Comparison of ENCODE assay signal across 25 cellular contexts in the genomic region with DNA sequence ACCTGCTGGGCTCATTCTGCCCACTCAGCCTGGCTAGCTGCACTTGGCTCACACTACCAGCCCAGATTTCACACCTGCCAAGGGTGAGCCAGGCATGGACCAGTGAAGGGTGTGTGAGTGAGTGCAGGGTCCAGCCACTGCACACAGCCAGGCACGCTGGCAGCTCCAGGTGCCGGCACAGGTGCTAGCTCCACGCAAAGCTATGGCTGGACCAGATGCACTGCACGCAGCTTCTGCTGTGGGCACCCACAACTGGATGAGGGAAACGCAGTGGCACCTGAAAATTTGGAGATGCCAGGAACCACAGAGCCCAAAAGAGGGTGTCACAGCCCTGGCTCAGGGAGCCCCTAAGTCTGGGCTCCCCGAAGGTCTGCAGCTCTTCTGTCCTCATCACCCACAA.
"Had no signal": no experiment of that assay in that cellular context is flagged by ENCODE, and none has a peak within 500 bp of the region (broad histone marks: within the 10 kb centered on the region; RNA-seq: fewer than 3 reads in every experiment).

No MANE protein-coding gene starts in this region.

- H3K27me3 ChIP-seq: left lung, neutrophil, right atrium auricular region, right lobe of liver, tibial nerve, vagina had no signal

- H3K4me2 ChIP-seq: smooth muscle cell had no signal

- H3K4me3 ChIP-seq: left lung, lower lobe of right lung, right atrium auricular region, right lobe of liver, smooth muscle cell, tibial nerve, vagina had no signal

- H3K27ac ChIP-seq: left lung, lower lobe of right lung, neutrophil, parathyroid adenoma, right atrium auricular region, right lobe of liver, tibial nerve, vagina had no signal

- H3K9me3 ChIP-seq: lower lobe of right lung, neutrophil, right lobe of liver, vagina had no signal

- H3K36me3 Mint-ChIP-seq: type B pancreatic cell had no signal

- FAIRE-seq: keratinocyte had no signal

- ATAC-seq: left colon; left lung; lower lobe of right lung; naive thymus-derived CD8-positive, alpha-beta T cell; right lobe of liver; stimulated activated memory B cell treated with anti-CD40 and anti-IgM and Interleukin-4, amounts not matched to agents 10 μg/mL and 1 μg/mL and 100 μg/mL, for 72 hours; stimulated activated naive CD8-positive, alpha-beta T cell treated with anti-CD3 and anti-CD28 coated beads, Interleukin-15, amount 100 ng/mL, for 72 hours had no signal

- H3K27me3 Mint-ChIP-seq: stimulated activated naive CD8-positive, alpha-beta T cell treated with anti-CD3 and anti-CD28 coated beads, Interleukin-15, amount 100 ng/mL, for 72 hours; type B pancreatic cell had no signal

- H3K79me2 ChIP-seq: parathyroid adenoma had no signal

- H3K9ac ChIP-seq: parathyroid adenoma had no signal

- DNase-seq: hippocampal formation; left colon; lower lobe of right lung; naive thymus-derived CD8-positive, alpha-beta T cell; occipital lobe; stimulated activated CD4-positive, alpha-beta T cell treated with anti-CD3 and anti-CD28 coated beads, Interleukin-1b, Interleukin-23, amount 100 ng/mL, for 48 hours; stimulated activated CD4-positive, alpha-beta T cell treated with anti-CD3 and anti-CD28 coated beads, Interleukin-2, amount 100 ng/mL, for 48 hours; stimulated activated CD4-positive, alpha-beta T cell treated with anti-CD3 and anti-CD28 coated beads, Interleukin-4, amount 100 ng/mL, for 4 hours; stimulated activated CD8-positive, alpha-beta memory T cell treated with anti-CD3 and anti-CD28 coated beads, Interleukin-4, amount 100 ng/mL, for 48 hours; stimulated activated naive CD4-positive, alpha-beta T cell treated with Interleukin-2 at 50 U/mL for 16 hours; stimulated activated naive CD8-positive, alpha-beta T cell treated with anti-CD3 and anti-CD28 coated beads, Interleukin-15, amount 100 ng/mL, for 72 hours; substantia nigra had no signal

- H3K36me3 ChIP-seq: left lung, lower lobe of right lung, neutrophil, right atrium auricular region, right lobe of liver, tibial nerve, vagina had no signal

- H3K4me1 Mint-ChIP-seq: nephron; neural crest cell; stimulated activated memory B cell treated with anti-CD40 and anti-IgM and Interleukin-4, amounts not matched to agents 10 μg/mL and 1 μg/mL and 100 μg/mL, for 72 hours; stimulated activated naive CD8-positive, alpha-beta T cell treated with anti-CD3 and anti-CD28 coated beads, Interleukin-15, amount 100 ng/mL, for 72 hours had no signal

- H2AFZ ChIP-seq: parathyroid adenoma had no signal

- H3K4me1 ChIP-seq: left lung, lower lobe of right lung, parathyroid adenoma, right atrium auricular region, right lobe of liver, tibial nerve, vagina had no signal

- H3K4me3 Mint-ChIP-seq: naive thymus-derived CD8-positive, alpha-beta T cell; nephron; neural crest cell; stimulated activated memory B cell treated with anti-CD40 and anti-IgM and Interleukin-4, amounts not matched to agents 10 μg/mL and 1 μg/mL and 100 μg/mL, for 72 hours; stimulated activated naive CD8-positive, alpha-beta T cell treated with anti-CD3 and anti-CD28 coated beads, Interleukin-15, amount 100 ng/mL, for 72 hours; type B pancreatic cell had no signal

- H3K27ac Mint-ChIP-seq: naive thymus-derived CD8-positive, alpha-beta T cell; nephron; stimulated activated memory B cell treated with anti-CD40 and anti-IgM and Interleukin-4, amounts not matched to agents 10 μg/mL and 1 μg/mL and 100 μg/mL, for 72 hours; stimulated activated naive CD8-positive, alpha-beta T cell treated with anti-CD3 and anti-CD28 coated beads, Interleukin-15, amount 100 ng/mL, for 72 hours; type B pancreatic cell had no signal
